Comparison of ENCODE assay signal across 9 cellular contexts in genomic region chr7:73005356-73005692, GRCh38. TPM values are rescaled to one million over a fixed set of nuclear protein-coding genes. Genes with fewer than 3 reads are reported as not detected.
DNase-seq lines count a peak whose midpoint lies in the region; ATAC-seq and TF ChIP-seq lines count a peak whose summit lies in the region.
"Not testable (repeated sequence)": the region's sequence is repeated elsewhere in the genome, so short reads cannot be mapped to it uniquely, and the experiment has no call there.
"Had no signal": no experiment of that assay in that cellular context is flagged by ENCODE, and none has a peak within 500 bp of the region (broad histone marks: within the 10 kb centered on the region; RNA-seq: fewer than 3 reads in every experiment).

No MANE protein-coding gene starts in this region.

- peak overlapping the region; percentile 72 for H3K9ac ChIP-seq in endodermal cell (ENCODE audit: extremely low read depth, low read length, poor library complexity, severe bottlenecking)

- not testable (repeated sequence) for H2AFZ ChIP-seq in OCI-LY7 (ENCODE audit: low read length)

- CTCF ChIA-PET in OCI-LY7 (lab: Charles Lee; ENCODE audit: unreplicated experiment) = not testable (repeated sequence)

- not testable (repeated sequence) for H3K27me3 ChIP-seq in endodermal cell (ENCODE audit: control insufficient read depth, insufficient read depth, low read length, poor library complexity, severe bottlenecking); lung (ENCODE audit: control insufficient read depth, insufficient read depth)

- H3K27ac Mint-ChIP-seq in endodermal cell = peak overlapping the region; percentile 99

- ATAC-seq in GM19025 (IDR thresholded peaks at IDR 0.05; ENCODE audit: low read depth, unreplicated experiment) (peak; percentile 75), HG02885 (IDR thresholded peaks at IDR 0.05; ENCODE audit: poor library complexity, unreplicated experiment) (peak; percentile 86), lung (ENCODE audit: insufficient read depth, low FRiP score) (peak; percentile 97)

- not testable (repeated sequence) for DNase-seq in OCI-LY7 (ENCODE audit: low spot score); endodermal cell
- peak; percentile 75 for DNase-seq in activated T-cell treated with anti-CD3 and anti-CD28 coated beads, Interleukin-2, amount 50 U/mL, for 1 hour
- peak; percentile 62 for DNase-seq in lung (ENCODE audit: low spot score)
- DNase-seq in stimulated activated CD4-positive, alpha-beta T cell treated with anti-CD3 and anti-CD28 coated beads, Interleukin-12 subunit alpha, Interleukin-12 subunit beta, amount 100 ng/mL, for 48 hours (ENCODE audit: low read depth in 2 of 3, low spot score in 1 of 3) = peak; percentile 27 to 72 (median 41)
- DNase-seq in ureter (ENCODE audit: low spot score) = peak; percentile 55

- H3K36me3 ChIP-seq in OCI-LY7 (ENCODE audit: insufficient read depth, low read length); endodermal cell (ENCODE audit: control insufficient read depth, insufficient read depth, low read length); lung (ENCODE audit: control insufficient read depth in 2 of 2, insufficient read depth in 2 of 2, low read length in 2 of 2): not testable (repeated sequence)

- not testable (repeated sequence) for H3K27me3 Mint-ChIP-seq in endodermal cell (ENCODE audit: insufficient read depth)

- H4K20me1 ChIP-seq in OCI-LY7 (ENCODE audit: insufficient read depth, low read length) = not testable (repeated sequence)

- POLR2A ChIA-PET in OCI-LY7 (lab: Charles Lee) = not testable (repeated sequence)

- H3K4me3 ChIP-seq in OCI-LY7 (ENCODE audit: low read depth, low read length, poor library complexity, severe bottlenecking) (peak overlapping the region; percentile 71), endodermal cell (ENCODE audit: low read length) (peak overlapping the region; percentile 72), lung (peak overlapping the region; percentile 67)

- not testable (repeated sequence) for H3K9me3 ChIP-seq in OCI-LY7 (ENCODE audit: low read length); endodermal cell (ENCODE audit: control insufficient read depth, low read length); lung (ENCODE audit: control insufficient read depth in 2 of 2, insufficient read depth in 1 of 2, low read length in 1 of 2)

- WGBS in endodermal cell (ENCODE audit: insufficient coverage in 1 of 2, insufficient read length in 1 of 2), 2 experiments = 0% methylated on average over 14 of the region's 30 CpGs; no CpG with 5 or more reads in 1 of the 2 experiments
- WGBS in lung, 2 donors = 0% methylated on average over 15 to 18 of the region's 30 CpGs

- H3K9me2 ChIP-seq in OCI-LY7 (ENCODE audit: insufficient read depth, low read length) = not testable (repeated sequence)

- not testable (repeated sequence) for H3K4me1 Mint-ChIP-seq in endodermal cell

- intact Hi-C loops in OCI-LY7 (cut with micrococcal nuclease; ENCODE audit: unreplicated experiment) = not testable (repeated sequence)

- H3K9me3 Mint-ChIP-seq in endodermal cell = not testable (repeated sequence)

- TF ChIP-seq CTCF in OCI-LY7 (conservative IDR thresholded peaks at IDR 0.05; ENCODE audit: low read length); endodermal cell (conservative IDR thresholded peaks at IDR 0.05); lung (IDR thresholded peaks at IDR 0.05; ENCODE audit: control extremely low read depth, extremely low read depth): not testable (repeated sequence)

- TSS peak; percentile 94 for BruUV-seq in OCI-LY7 (replicated peaks; lab: Mats Ljungman, UMichigan)

- not testable (repeated sequence) for H3K4me1 ChIP-seq in OCI-LY7 (ENCODE audit: insufficient read depth, low read length, poor library complexity, severe bottlenecking); endodermal cell (ENCODE audit: control insufficient read depth, insufficient read depth, low read length); lung (ENCODE audit: control insufficient read depth in 2 of 2, insufficient read depth in 2 of 2, low read length in 2 of 2)

- H3K4me2 ChIP-seq in OCI-LY7 (ENCODE audit: low read length) = peak overlapping the region; percentile 39; the same call in 1 of the 2 replicates

- not testable (repeated sequence) for H3K36me3 Mint-ChIP-seq in endodermal cell (ENCODE audit: low read depth)

- H3K27ac ChIP-seq in OCI-LY7 (ENCODE audit: low read depth, low read length, poor library complexity, severe bottlenecking) (peak overlapping the region; percentile 76), endodermal cell (ENCODE audit: low read depth, low read length) (peak overlapping the region; percentile 88), lung (ENCODE audit: low read depth in 1 of 2, low read length in 1 of 2) (peak overlapping the region; percentile 96 to 97)

- peak overlapping the region; percentile 92 for H3K4me3 Mint-ChIP-seq in endodermal cell

- H3K79me2 ChIP-seq in OCI-LY7 (ENCODE audit: insufficient read depth, low read depth, low read length) = not testable (repeated sequence)

RNA-seq across cellular contexts. Expression of gene SPDYE8, which starts 24.2 kb away (rescaled TPM):
- not detected in 2 replicates for total RNA-seq in OCI-LY7 (2014; rRNA removed; shearing (Covaris generic))
- total RNA-seq in OCI-LY7 (2022) (not detected in 2 replicates), endodermal cell (not detected), lung (under 1 TPM in 1 of 2 donors, not detected in 1; 0.11 TPM), ureter (not detected)
- polyA plus RNA-seq in endodermal cell (2013, experiment 1 of 2) = not detected
- polyA plus RNA-seq in endodermal cell (2013, experiment 2 of 2) = not detected
- polyA plus RNA-seq in lung = not detected
- total RNA-seq: cerebellum had no signal

RNA-seq across cellular contexts. Expression of gene TRIM74, which starts 36.1 kb away (rescaled TPM):
- 1.4 and 2.4 TPM in 2 replicates for total RNA-seq in OCI-LY7 (2014; rRNA removed; shearing (Covaris generic))
- total RNA-seq in OCI-LY7 (2022) = 1.3 and 3.7 TPM in 2 replicates
- total RNA-seq in endodermal cell = under 1 TPM in 1 of 2 donors, not detected in 1; 0.55 TPM
- 0.32 TPM for polyA plus RNA-seq in endodermal cell (2013, experiment 1 of 2)
- 0.50 TPM for polyA plus RNA-seq in endodermal cell (2013, experiment 2 of 2)
- 1 to 10 TPM in 1 of 2 donors, not detected in 1; 1.5 TPM for total RNA-seq in lung
- under 1 TPM; 0.37 to 0.53 TPM for polyA plus RNA-seq in lung
- total RNA-seq in ureter = 2.1 TPM
- total RNA-seq: cerebellum had no signal

RNA-seq across cellular contexts. Expression of gene SPDYE11, which starts 52.4 kb away (rescaled TPM):
- total RNA-seq in OCI-LY7 (2014; rRNA removed; shearing (Covaris generic)) = not detected in 2 replicates
- total RNA-seq in OCI-LY7 (2022) = not detected in 2 replicates
- total RNA-seq in endodermal cell = not detected
- polyA plus RNA-seq in endodermal cell (2013, experiment 1 of 2) = not detected
- polyA plus RNA-seq in endodermal cell (2013, experiment 2 of 2) = not detected
- total RNA-seq in lung = under 1 TPM in 1 of 2 donors, not detected in 1; 0.11 TPM
- not detected for polyA plus RNA-seq in lung
- total RNA-seq in ureter = not detected
- total RNA-seq: cerebellum had no signal
